ENCODE assay signal across 27 cellular contexts in the genomic region with DNA sequence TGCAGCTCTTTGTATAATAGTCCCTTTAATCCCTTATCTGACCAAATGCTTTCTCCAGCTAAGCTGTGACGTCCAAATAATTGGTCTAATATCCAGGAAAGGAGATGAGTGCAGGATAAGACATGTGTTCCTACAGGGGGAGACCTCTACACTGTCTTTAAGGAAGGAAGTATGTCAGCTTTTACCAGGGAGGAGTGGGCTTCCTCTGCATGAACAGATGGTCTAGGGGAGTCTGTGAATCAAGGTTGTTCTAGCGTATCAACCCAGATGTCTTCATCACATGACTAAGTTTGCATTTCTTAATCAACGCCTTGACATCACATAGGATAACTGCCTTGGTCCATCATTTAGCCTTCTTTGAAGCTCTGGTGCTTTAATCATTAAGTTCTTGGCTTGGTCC.
"Had no signal": no experiment of that assay in that cellular context is flagged by ENCODE, and none has a peak within 500 bp of the region (broad histone marks: within the 10 kb centered on the region; RNA-seq: fewer than 3 reads in every experiment).

No MANE protein-coding gene starts in this region.

- H3K9me2 ChIP-seq: SK-N-SH had no signal

- H3K27me3 ChIP-seq: brain microvascular endothelial cell, cardiac muscle cell, MG63, Peyer's patch, SJCRH30 had no signal

- H3K27ac Mint-ChIP-seq: activated CD4-positive, alpha-beta memory T cell treated with anti-CD3 and anti-CD28 coated beads for 36 hours; activated CD4-positive, alpha-beta T cell treated with anti-CD3 and anti-CD28 coated beads, Interleukin-2, amount 10 ng/mL, durations not matched to agents 7 days and 5 days; activated naive CD8-positive, alpha-beta T cell; WTC11 had no signal

- DNase-seq: activated CD4-positive, alpha-beta memory T cell treated with anti-CD3 and anti-CD28 coated beads for 36 hours; activated CD4-positive, alpha-beta T cell treated with anti-CD3 and anti-CD28 coated beads, Interleukin-2, amount 10 ng/mL, durations not matched to agents 7 days and 5 days; activated CD8-positive, alpha-beta memory T cell treated with anti-CD3 and anti-CD28 coated beads for 24 hours; activated effector memory CD4-positive, alpha-beta T cell treated with anti-CD3 and anti-CD28 coated beads, Interleukin-2, amount 50 U/mL, for 16 hours; activated naive CD4-positive, alpha-beta T cell treated with Interleukin-2 at 50 U/mL for 16 hours; activated T-cell treated with anti-CD3 and anti-CD28 coated beads, Interleukin-2, amount 50 U/mL, for 4 hours; amygdala; brain microvascular endothelial cell; MG63; MV-4-11; NCI-H1105; NCI-H1436; NCI-H187 treated with DMSO at 0.1 percent for 48 hours; NCI-H2081 treated with DMSO at 0.1 percent for 48 hours; NCI-H226; NCI-H510A; NCI-H748 treated with DMSO at 0.1 percent for 48 hours; NK-92 treated with Interleukin-12 subunit alpha and Interleukin-12 subunit beta, amount 100 ng/mL, for 24 hours; Peyer's patch; Right ventricle myocardium superior; SJCRH30; SK-N-SH; SW 1271 had no signal

- H3K4me3 ChIP-seq: cardiac muscle cell, MG63, Peyer's patch, SJCRH30 had no signal

- H3K4me3 Mint-ChIP-seq: activated CD4-positive, alpha-beta memory T cell treated with anti-CD3 and anti-CD28 coated beads for 36 hours; activated CD4-positive, alpha-beta T cell treated with anti-CD3 and anti-CD28 coated beads, Interleukin-2, amount 10 ng/mL, durations not matched to agents 7 days and 5 days; activated naive CD8-positive, alpha-beta T cell; activated T-cell treated with anti-CD3 and anti-CD28 coated beads, Interleukin-2, amount 50 U/mL, for 4 hours; WTC11 had no signal

- H3K9ac ChIP-seq: SK-N-SH had no signal

- H3K4me2 ChIP-seq: SK-N-SH had no signal

- H3K9me3 Mint-ChIP-seq: activated CD4-positive, alpha-beta memory T cell treated with anti-CD3 and anti-CD28 coated beads for 36 hours; activated CD4-positive, alpha-beta T cell treated with anti-CD3 and anti-CD28 coated beads, Interleukin-2, amount 10 ng/mL, durations not matched to agents 7 days and 5 days had no signal

- H3K27ac ChIP-seq: brain microvascular endothelial cell, cardiac muscle cell, Peyer's patch, RWPE1, SJCRH30 had no signal

- H3K4me1 ChIP-seq: Peyer's patch, SJCRH30 had no signal

- H3K27me3 Mint-ChIP-seq: activated CD4-positive, alpha-beta memory T cell treated with anti-CD3 and anti-CD28 coated beads for 36 hours; activated CD4-positive, alpha-beta T cell treated with anti-CD3 and anti-CD28 coated beads, Interleukin-2, amount 10 ng/mL, durations not matched to agents 7 days and 5 days; activated naive CD8-positive, alpha-beta T cell had no signal

- H3K36me3 Mint-ChIP-seq: activated CD4-positive, alpha-beta memory T cell treated with anti-CD3 and anti-CD28 coated beads for 36 hours; activated naive CD8-positive, alpha-beta T cell; WTC11 had no signal

- H3K4me1 Mint-ChIP-seq: activated CD4-positive, alpha-beta T cell treated with anti-CD3 and anti-CD28 coated beads, Interleukin-2, amount 10 ng/mL, durations not matched to agents 7 days and 5 days; WTC11 had no signal

- H3K9me3 ChIP-seq: MG63, SJCRH30, SK-N-SH had no signal

- H3K36me3 ChIP-seq: brain microvascular endothelial cell, cardiac muscle cell, MG63, Peyer's patch, SJCRH30 had no signal
